In the genomic region with DNA sequence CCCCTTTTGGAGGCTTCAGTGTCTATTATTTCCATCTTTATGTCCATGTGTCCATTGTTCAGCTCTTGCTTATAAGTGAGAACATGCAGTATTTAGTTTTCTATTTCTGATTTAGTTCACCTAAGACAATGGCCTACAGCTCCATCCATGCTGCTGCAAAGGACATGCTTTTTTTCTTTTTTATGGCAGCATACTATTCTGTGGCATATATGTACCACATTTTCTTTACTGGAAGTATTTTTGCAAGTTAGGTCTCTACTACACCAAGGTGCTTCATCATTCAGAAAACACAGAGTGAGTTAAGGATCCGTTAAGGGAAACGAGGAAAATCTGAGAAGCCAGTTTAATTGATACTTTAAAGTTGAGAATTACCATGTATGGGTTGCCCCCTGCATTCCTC, we compare ENCODE assay signal across 29 cellular contexts.
DNase-seq lines count a peak whose midpoint lies in the region; ATAC-seq, FAIRE-seq and TF ChIP-seq lines count a peak whose summit lies in the region.
"Had no signal": no experiment of that assay in that cellular context is flagged by ENCODE, and none has a peak within 500 bp of the region (broad histone marks: within the 10 kb centered on the region; RNA-seq: fewer than 3 reads in every experiment).

No MANE protein-coding gene starts in this region.

- ATAC-seq in RWPE2 (ENCODE audit: low read depth) (no peak), HG03460 (IDR thresholded peaks at IDR 0.05; ENCODE audit: unreplicated experiment) (no peak), GM21381 (IDR thresholded peaks at IDR 0.05; ENCODE audit: unreplicated experiment) (no peak)
- ATAC-seq: activated T-helper 17 cell treated with anti-CD3 and anti-CD28 coated beads, Interleukin-2, amount 50 U/mL, for 72 hours; HepG2; left lobe of liver; sciatic nerve had no signal

- 76 to 85% methylated on average over 2 of the region's 2 CpGs for WGBS in esophagus, 2 donors

- no peak overlapping the region for H3K4me3 ChIP-seq in Caco-2 (ENCODE audit: low read depth, low read length)
- H3K4me3 ChIP-seq in RWPE2 (ENCODE audit: severe bottlenecking) = no peak overlapping the region
- no peak overlapping the region for H3K4me3 ChIP-seq in esophagus (ENCODE audit: low read depth in 1 of 2, low read length in 2 of 2)
- H3K4me3 ChIP-seq in left ventricle myocardium inferior = no peak overlapping the region
- H3K4me3 ChIP-seq: BLaER1, dorsolateral prefrontal cortex had no signal

- no peak for DNase-seq in Caco-2
- no peak for DNase-seq in RWPE2 (ENCODE audit: low spot score)
- no peak for DNase-seq in osteocyte (ENCODE audit: extremely low spot score, unreplicated experiment)
- DNase-seq in RCC 7860 (ENCODE audit: low spot score) = no peak
- no peak for DNase-seq in left ventricle myocardium inferior
- DNase-seq: activated CD4-positive, alpha-beta memory T cell treated with anti-CD3 and anti-CD28 coated beads for 36 hours; activated CD4-positive, CD25-positive, alpha-beta regulatory T cell; activated CD8-positive, alpha-beta memory T cell treated with anti-CD3 and anti-CD28 coated beads, Interleukin-2, amount 50 U/mL, for 48 hours; dorsolateral prefrontal cortex; hippocampal formation; immature natural killer cell; NCI-H1092 treated with DMSO at 0.1 percent for 48 hours; NCI-H187 treated with DMSO at 0.1 percent for 48 hours; NCI-H774; posterior cingulate gyrus; SHP77; substantia nigra had no signal

- H3K36me3 ChIP-seq in Caco-2 (ENCODE audit: control insufficient read depth, insufficient read depth, low read length) = no peaks in the 10 kb centered on the region
- no peaks in the 10 kb centered on the region for H3K36me3 ChIP-seq in RWPE2 (ENCODE audit: low read depth)
- H3K36me3 ChIP-seq in esophagus (ENCODE audit: control insufficient read depth in 2 of 2, insufficient read depth in 2 of 2, low read length in 1 of 2) = no peaks in the 10 kb centered on the region
- H3K36me3 ChIP-seq in left ventricle myocardium inferior = no peaks in the 10 kb centered on the region
- H3K36me3 ChIP-seq: BLaER1 had no signal

- peak overlapping the region; percentile 98 for H3K27ac ChIP-seq in RWPE2 (ENCODE audit: poor library complexity, severe bottlenecking)
- peak overlapping the region; percentile 77 to 92 for H3K27ac ChIP-seq in esophagus (ENCODE audit: low read depth in 2 of 2, low read length in 1 of 2)
- no peak overlapping the region for H3K27ac ChIP-seq in left ventricle myocardium inferior (replicated peaks)
- H3K27ac ChIP-seq: BLaER1, dorsolateral prefrontal cortex, HL-60 had no signal

- peak overlapping the region; percentile 53 for H3K27ac Mint-ChIP-seq in Caco-2 (ENCODE audit: unreplicated experiment)
- H3K27ac Mint-ChIP-seq in osteocyte (ENCODE audit: unreplicated experiment) = peak overlapping the region; percentile 91
- H3K27ac Mint-ChIP-seq: activated CD4-positive, alpha-beta memory T cell treated with anti-CD3 and anti-CD28 coated beads for 36 hours; activated naive CD8-positive, alpha-beta T cell; activated T-helper 17 cell treated with anti-CD3 and anti-CD28 coated beads, Interleukin-2, amount 50 U/mL, for 72 hours; immature natural killer cell had no signal

- no peak overlapping the region for H3K4me3 Mint-ChIP-seq in Caco-2 (ENCODE audit: unreplicated experiment)
- no peak overlapping the region for H3K4me3 Mint-ChIP-seq in osteocyte (ENCODE audit: unreplicated experiment)
- H3K4me3 Mint-ChIP-seq: activated CD4-positive, alpha-beta memory T cell treated with anti-CD3 and anti-CD28 coated beads for 36 hours; activated naive CD8-positive, alpha-beta T cell; activated T-helper 17 cell treated with anti-CD3 and anti-CD28 coated beads, Interleukin-2, amount 50 U/mL, for 72 hours; immature natural killer cell; nephron had no signal

- no TSS peak for BruUV-seq in Caco-2 (replicated peaks; lab: Mats Ljungman, UMichigan)

- H3K36me3 Mint-ChIP-seq in Caco-2 (ENCODE audit: insufficient read depth, unreplicated experiment) (peaks cover 4% of the 10 kb centered on the region), osteocyte (ENCODE audit: unreplicated experiment) (no peaks in the 10 kb centered on the region)
- H3K36me3 Mint-ChIP-seq: activated CD4-positive, alpha-beta memory T cell treated with anti-CD3 and anti-CD28 coated beads for 36 hours; activated naive CD8-positive, alpha-beta T cell; immature natural killer cell had no signal

- H3K4me1 ChIP-seq in Caco-2 (peaks cover 41% of the 10 kb centered on the region), RWPE2 (ENCODE audit: insufficient read depth, poor library complexity, severe bottlenecking) (peaks cover 41% of the 10 kb centered on the region), esophagus (ENCODE audit: control insufficient read depth in 2 of 2, insufficient read depth in 2 of 2, low read length in 1 of 2) (peaks cover 0 to 8% of the 10 kb centered on the region in 2 donors), left ventricle myocardium inferior (no peaks in the 10 kb centered on the region)
- H3K4me1 ChIP-seq: BLaER1 had no signal

- H3K9me3 Mint-ChIP-seq in Caco-2 (ENCODE audit: unreplicated experiment) = peaks cover 10% of the 10 kb centered on the region
- H3K9me3 Mint-ChIP-seq in osteocyte (ENCODE audit: unreplicated experiment) = no peaks in the 10 kb centered on the region
- H3K9me3 Mint-ChIP-seq: activated CD4-positive, alpha-beta memory T cell treated with anti-CD3 and anti-CD28 coated beads for 36 hours; activated T-helper 17 cell treated with anti-CD3 and anti-CD28 coated beads, Interleukin-2, amount 50 U/mL, for 72 hours; immature natural killer cell had no signal

- POLR2A ChIA-PET in Caco-2 (lab: Charles Lee) = no interaction called here

- CTCF ChIA-PET in Caco-2 (lab: Charles Lee) = interaction anchor here (1.4 kb wide), 1 partner anchor 249 kb away, joined by 3 read pairs; no protein-coding TSS in a partner anchor

- FAIRE-seq in RCC 7860 (lab: Jason Lieb, UNC) = no peak
- FAIRE-seq: endothelial cell of umbilical vein, HepG2 had no signal

- intact Hi-C loops in Caco-2 (cut with micrococcal nuclease; ENCODE audit: unreplicated experiment) (loop anchor here (5.0 kb wide), 1 partner anchor 80 kb away; no protein-coding TSS in a partner anchor), left ventricle myocardium inferior (cut with micrococcal nuclease) (loop anchor here (2.0 kb wide), 1 partner anchor 33 kb away; no protein-coding TSS in a partner anchor)

- TF ChIP-seq CTCF in Caco-2 (IDR thresholded peaks at IDR 0.05; ENCODE audit: insufficient read depth in 1 of 2, low read depth in 1 of 2, low read length in 1 of 2, severe bottlenecking in 1 of 2, unreplicated experiment in 1 of 2) (no peak), RWPE2 (IDR thresholded peaks at IDR 0.05; ENCODE audit: poor library complexity, severe bottlenecking) (no peak), osteocyte (IDR thresholded peaks at IDR 0.05) (no peak), left ventricle myocardium inferior (IDR thresholded peaks at IDR 0.05; ENCODE audit: borderline replicate concordance) (no peak)

- H3K27me3 Mint-ChIP-seq in Caco-2 (ENCODE audit: insufficient read depth, unreplicated experiment) (no peaks in the 10 kb centered on the region), osteocyte (ENCODE audit: unreplicated experiment) (no peaks in the 10 kb centered on the region)

- H3K9me3 ChIP-seq in Caco-2 (no peaks in the 10 kb centered on the region), RWPE2 (ENCODE audit: severe bottlenecking) (no peaks in the 10 kb centered on the region), esophagus (ENCODE audit: control insufficient read depth in 2 of 2, insufficient read depth in 1 of 2, low read depth in 1 of 2, low read length in 1 of 2) (no peaks in the 10 kb centered on the region), left ventricle myocardium inferior (replicated peaks) (no peaks in the 10 kb centered on the region)
- H3K9me3 ChIP-seq: BLaER1 had no signal

- H3K4me1 Mint-ChIP-seq in Caco-2 (ENCODE audit: low read depth, unreplicated experiment) (peaks cover 13% of the 10 kb centered on the region), osteocyte (ENCODE audit: unreplicated experiment) (peaks cover 43% of the 10 kb centered on the region)
- H3K4me1 Mint-ChIP-seq: activated T-helper 17 cell treated with anti-CD3 and anti-CD28 coated beads, Interleukin-2, amount 50 U/mL, for 72 hours; immature natural killer cell had no signal

- H3K27me3 ChIP-seq in Caco-2 (replicated peaks; ENCODE audit: control insufficient read depth, insufficient read depth, low read length) (no peaks in the 10 kb centered on the region), RWPE2 (ENCODE audit: insufficient read depth, poor library complexity, severe bottlenecking) (no peaks in the 10 kb centered on the region), esophagus (ENCODE audit: control insufficient read depth in 1 of 2, insufficient read depth in 2 of 2, low read length in 2 of 2) (no peaks in the 10 kb centered on the region), left ventricle myocardium inferior (ENCODE audit: low read depth) (peaks cover 9% of the 10 kb centered on the region)
- H3K27me3 ChIP-seq: BLaER1 had no signal
